ENCODE assay signal across 8 cellular contexts in genomic region chr7:127251458-127252379, GRCh38. TPM values are rescaled to one million over a fixed set of nuclear protein-coding genes. Genes with fewer than 3 reads are reported as not detected.
DNase-seq lines count a peak whose midpoint lies in the region; ATAC-seq, FAIRE-seq and TF ChIP-seq lines count a peak whose summit lies in the region.
"Had no signal": no experiment of that assay in that cellular context is flagged by ENCODE, and none has a peak within 500 bp of the region (broad histone marks: within the 10 kb centered on the region; RNA-seq: fewer than 3 reads in every experiment).

No MANE protein-coding gene starts in this region.

- peak overlapping the region; percentile 54 for H3K4me3 Mint-ChIP-seq in MCF 10A (ENCODE audit: unreplicated experiment)

- H3K9me3 Mint-ChIP-seq in MCF 10A (ENCODE audit: unreplicated experiment) = no peaks in the 10 kb centered on the region

- intact Hi-C loops in MCF 10A (cut with micrococcal nuclease) (no loop called here), lower lobe of right lung (cut with DNase I) (no loop called here)

- H3K27me3 Mint-ChIP-seq in MCF 10A (ENCODE audit: insufficient read depth, unreplicated experiment) = peaks cover 63% of the 10 kb centered on the region

- H3K27me3 ChIP-seq in lower lobe of right lung (ENCODE audit: low read depth) (peaks cover 75% of the 10 kb centered on the region), thymus (ENCODE audit: control insufficient read depth, insufficient read depth) (peaks cover 60% of the 10 kb centered on the region)

- BruUV-seq in MCF 10A (replicated peaks; lab: Mats Ljungman, UMichigan) = no TSS peak

- H3K9me3 ChIP-seq in lower lobe of right lung = no peaks in the 10 kb centered on the region
- H3K9me3 ChIP-seq in thymus (ENCODE audit: control insufficient read depth) = no peaks in the 10 kb centered on the region

- peak overlapping the region; percentile 77 for H3K4me3 ChIP-seq in lower lobe of right lung
- peak overlapping the region; percentile 21 for H3K4me3 ChIP-seq in thymus (ENCODE audit: low read length)

- 2% methylated on average over 81 of the region's 81 CpGs for WGBS in thymus

- H3K4me1 ChIP-seq in lower lobe of right lung = peaks cover 27% of the 10 kb centered on the region
- H3K4me1 ChIP-seq in thymus (ENCODE audit: control insufficient read depth, insufficient read depth, low read length) = peaks cover 4% of the 10 kb centered on the region

- H3K36me3 Mint-ChIP-seq in MCF 10A (ENCODE audit: insufficient read depth, unreplicated experiment) = peaks cover 6% of the 10 kb centered on the region

- TF ChIP-seq POLR2A in GM12891 (IDR thresholded peaks at IDR 0.05; ENCODE audit: low read depth, low read length) = no peak

- H3K27ac ChIP-seq in lower lobe of right lung (no peak overlapping the region), thymus (ENCODE audit: low read depth) (no peak overlapping the region)

- H3K27ac Mint-ChIP-seq in MCF 10A (ENCODE audit: low read depth, unreplicated experiment) = no peak overlapping the region

- ATAC-seq in lower lobe of right lung = peak in 1 of 2 donors; percentile 11

- FAIRE-seq in GM12891 (lab: Jason Lieb, UNC) = no peak

- POLR2A ChIA-PET in MCF 10A (lab: Yijun Ruan, JAX) = no interaction called here

- TF ChIP-seq CTCF in MCF 10A (IDR thresholded peaks at IDR 0.05; ENCODE audit: unreplicated experiment) = no peak
- TF ChIP-seq CTCF in lower lobe of right lung (IDR thresholded peaks at IDR 0.05) = no peak

- H3K36me3 ChIP-seq in lower lobe of right lung = no peaks in the 10 kb centered on the region
- H3K36me3 ChIP-seq in thymus (ENCODE audit: control insufficient read depth, insufficient read depth) = no peaks in the 10 kb centered on the region

- peaks cover 8% of the 10 kb centered on the region for H3K4me1 Mint-ChIP-seq in MCF 10A (ENCODE audit: insufficient read depth, unreplicated experiment)

- CTCF ChIA-PET in MCF 10A (lab: Yijun Ruan, JAX) = interaction anchor here (0.6 to 1.3 kb wide), 5 partner anchors 17 to 450 kb away, joined by 3 to 4 read pairs (median 3); no protein-coding TSS in a partner anchor

- DNase-seq in GM12891 (ENCODE audit: insufficient read length, low spot score) (peak; percentile 32), NCI-H2227 (lab: John Stamatoyannopoulos, UW; ENCODE audit: unreplicated experiment) (peak; percentile 18), MCF 10A (ENCODE audit: unreplicated experiment) (no peak), lower lobe of right lung (no peak), HT-29 (ENCODE audit: low spot score) (no peak), GM19240 (ENCODE audit: insufficient read length, low spot score) (no peak)

TF ChIP-seq in GM12891, 5 proteins besides CTCF, POLR2A, EP300 and RAD21:
- TF ChIP-seq POLR2AphosphoS5 (IDR thresholded peaks at IDR 0.05; ENCODE audit: low read depth, low read length) = no peak
- no peak for TF ChIP-seq PAX5 (IDR thresholded peaks at IDR 0.05; ENCODE audit: insufficient read depth, low read length, severe bottlenecking)
- no peak for TF ChIP-seq TAF1 (IDR thresholded peaks at IDR 0.05; ENCODE audit: low read depth, low read length)
- TF ChIP-seq SPI1 (IDR thresholded peaks at IDR 0.05; ENCODE audit: low read depth, low read length) = no peak

RNA-seq across cellular contexts. Expression of gene GRM8, which starts 1.0 kb away (rescaled TPM):
- 0.24 TPM for polyA plus RNA-seq in GM12891 (2012; ENCODE audit: low read depth, missing spikeins)
- total RNA-seq in MCF 10A (2022) (not detected in 2 replicates), lower lobe of right lung (not detected)
- polyA plus RNA-seq in thymus = 0.27 TPM
- not detected in 2 replicates for total RNA-seq in HT-29 (2014; rRNA removed; shearing (Covaris generic))
- total RNA-seq: SK-MEL-5 had no signal

Comparison
In these comparisons a context has a peak if more than half of its experiments do, and no peak if none do; other contexts are left out.
1. DNase-seq: peak in GM12891 (single experiment) and NCI-H2227 (single experiment); none in MCF 10A (single experiment), lower lobe of right lung (single experiment), HT-29 (single experiment) and GM19240 (single experiment).